Comparison of ENCODE assay signal across 28 cellular contexts in genomic region chr3:77412591-77412990, GRCh38.
DNase-seq lines count a peak whose midpoint lies in the region; ATAC-seq and TF ChIP-seq lines count a peak whose summit lies in the region.
"Had no signal": no experiment of that assay in that cellular context is flagged by ENCODE, and none has a peak within 500 bp of the region (broad histone marks: within the 10 kb centered on the region; RNA-seq: fewer than 3 reads in every experiment).

No MANE protein-coding gene starts in this region.

- H3K27ac Mint-ChIP-seq in HFFc6 (peak overlapping the region; percentile 89), WTC11 (no peak overlapping the region)
- H3K27ac Mint-ChIP-seq: activated CD8-positive, alpha-beta T cell treated with anti-CD3 and anti-CD28 coated beads, Interleukin-2, amount 10 ng/mL, durations not matched to agents 7 days and 5 days; activated naive CD4-positive, alpha-beta T cell treated with anti-CD3 and anti-CD28 coated beads, Interleukin-2, amount 10 ng/mL, durations not matched to agents 7 days and 5 days; GM23338; stimulated activated naive CD8-positive, alpha-beta T cell treated with anti-CD3 and anti-CD28 coated beads, Interleukin-15, Interleukin-2, amounts not matched to agents 100 ng/mL and 50 ng/mL, for 24 hours had no signal

- ATAC-seq in WTC11 (peak; percentile 58), GM21619 (IDR thresholded peaks at IDR 0.05; ENCODE audit: unreplicated experiment) (no peak), GM21526 (IDR thresholded peaks at IDR 0.05; ENCODE audit: low FRiP score, unreplicated experiment) (no peak), HG03469 (IDR thresholded peaks at IDR 0.05; ENCODE audit: unreplicated experiment) (no peak), GM21360 (IDR thresholded peaks at IDR 0.05; ENCODE audit: unreplicated experiment) (no peak)
- ATAC-seq: A549; activated CD8-positive, alpha-beta T cell treated with anti-CD3 and anti-CD28 coated beads, Interleukin-2, amount 10 ng/mL, durations not matched to agents 7 days and 5 days; GM23338; K562; pancreas had no signal

- H3K4me3 ChIP-seq in AG10803 (ENCODE audit: low read length) = no peak overlapping the region
- H3K4me3 ChIP-seq: A549, BLaER1, dorsolateral prefrontal cortex, GM23338, K562, left lung, pancreas, PC-9, thoracic aorta had no signal

- H3K4me3 Mint-ChIP-seq in HFFc6 (peak overlapping the region; percentile 65), WTC11 (no peak overlapping the region)
- H3K4me3 Mint-ChIP-seq: activated CD8-positive, alpha-beta T cell treated with anti-CD3 and anti-CD28 coated beads, Interleukin-2, amount 10 ng/mL, durations not matched to agents 7 days and 5 days; activated naive CD4-positive, alpha-beta T cell treated with anti-CD3 and anti-CD28 coated beads, Interleukin-2, amount 10 ng/mL, durations not matched to agents 7 days and 5 days; GM23338; neural crest cell; stimulated activated naive CD8-positive, alpha-beta T cell treated with anti-CD3 and anti-CD28 coated beads, Interleukin-15, Interleukin-2, amounts not matched to agents 100 ng/mL and 50 ng/mL, for 24 hours had no signal

- POLR2A ChIA-PET in WTC11 (lab: Charles Lee) = no interaction called here

- H3K27me3 Mint-ChIP-seq in HFFc6 (ENCODE audit: insufficient read depth) (no peaks in the 10 kb centered on the region), WTC11 (ENCODE audit: low read depth) (peaks cover 3% of the 10 kb centered on the region; the same call in 1 of the 2 replicates)
- H3K27me3 Mint-ChIP-seq: activated naive CD4-positive, alpha-beta T cell treated with anti-CD3 and anti-CD28 coated beads, Interleukin-2, amount 10 ng/mL, durations not matched to agents 7 days and 5 days; stimulated activated naive CD8-positive, alpha-beta T cell treated with anti-CD3 and anti-CD28 coated beads, Interleukin-15, Interleukin-2, amounts not matched to agents 100 ng/mL and 50 ng/mL, for 24 hours had no signal

- CTCF ChIA-PET in WTC11 (lab: Charles Lee) = no interaction called here

- DNase-seq in AG10803 (ENCODE audit: low read depth) (peak; percentile 18), HFFc6 (peak; percentile 89), WTC11 (ENCODE audit: low spot score) (no peak), foreskin melanocyte (peak; percentile 44)
- DNase-seq: activated CD8-positive, alpha-beta T cell treated with anti-CD3 and anti-CD28 coated beads, Interleukin-2, amount 10 ng/mL, durations not matched to agents 7 days and 5 days; activated naive CD4-positive, alpha-beta T cell treated with anti-CD3 and anti-CD28 coated beads, Interleukin-2, amount 10 ng/mL, durations not matched to agents 7 days and 5 days; dorsolateral prefrontal cortex; left lung; MM.1S; NCI-H2029 treated with DMSO at 0.1 percent for 48 hours; NCI-H526 treated with DMSO at 0.1 percent for 48 hours; pancreas; Right ventricle myocardium superior; small intestine; stimulated activated CD8-positive, alpha-beta memory T cell treated with anti-CD3 and anti-CD28 coated beads, Interleukin-4, amount 100 ng/mL, for 48 hours; T-helper 2 cell had no signal

- peaks cover 24% of the 10 kb centered on the region for H3K9me3 Mint-ChIP-seq in HFFc6
- peaks cover 5% of the 10 kb centered on the region; the same call in 1 of the 2 replicates for H3K9me3 Mint-ChIP-seq in WTC11

- H3K36me3 Mint-ChIP-seq in HFFc6 (ENCODE audit: low read depth) (peaks cover 17% of the 10 kb centered on the region), WTC11 (no peaks in the 10 kb centered on the region)
- H3K36me3 Mint-ChIP-seq: activated naive CD4-positive, alpha-beta T cell treated with anti-CD3 and anti-CD28 coated beads, Interleukin-2, amount 10 ng/mL, durations not matched to agents 7 days and 5 days had no signal

- H3K4me1 Mint-ChIP-seq in HFFc6 (ENCODE audit: low read depth) (peaks cover 44% of the 10 kb centered on the region; the same call in 1 of the 2 replicates), WTC11 (peaks cover 10% of the 10 kb centered on the region)
- H3K4me1 Mint-ChIP-seq: activated naive CD4-positive, alpha-beta T cell treated with anti-CD3 and anti-CD28 coated beads, Interleukin-2, amount 10 ng/mL, durations not matched to agents 7 days and 5 days; GM23338; neural crest cell had no signal

- TF ChIP-seq CTCF in AG10803 (conservative IDR thresholded peaks at IDR 0.05; ENCODE audit: low read length) = no peak
- TF ChIP-seq CTCF in HFFc6 (IDR thresholded peaks at IDR 0.05) = no peak
- TF ChIP-seq CTCF in WTC11 (IDR thresholded peaks at IDR 0.05) = no peak

TF ChIP-seq in WTC11, 78 proteins besides CTCF, POLR2A, EP300 and RAD21:
- TF ChIP-seq RORB (CRISPR knock-in tag; IDR thresholded peaks at IDR 0.05) = no peak
- no peak for TF ChIP-seq HMGA2 (CRISPR knock-in tag; IDR thresholded peaks at IDR 0.05)
- no peak for TF ChIP-seq ETV6 (CRISPR knock-in tag; IDR thresholded peaks at IDR 0.05)
- no peak for TF ChIP-seq CREM (CRISPR knock-in tag; IDR thresholded peaks at IDR 0.05)
- no peak for TF ChIP-seq ZNF532 (CRISPR knock-in tag; IDR thresholded peaks at IDR 0.05; ENCODE audit: borderline replicate concordance)
- no peak for TF ChIP-seq USF1 (CRISPR knock-in tag; IDR thresholded peaks at IDR 0.05)
- no peak for TF ChIP-seq SMAD3 (CRISPR knock-in tag; IDR thresholded peaks at IDR 0.05; ENCODE audit: borderline replicate concordance)
- no peak for TF ChIP-seq ESRRA (CRISPR knock-in tag; IDR thresholded peaks at IDR 0.05; ENCODE audit: borderline replicate concordance)
- no peak for TF ChIP-seq ATF3 (CRISPR knock-in tag; conservative IDR thresholded peaks at IDR 0.05)
- TF ChIP-seq NFATC4 (CRISPR knock-in tag; IDR thresholded peaks at IDR 0.05) = no peak
- no peak for TF ChIP-seq NR1H2 (CRISPR knock-in tag; IDR thresholded peaks at IDR 0.05)
- TF ChIP-seq ZNF138 (CRISPR knock-in tag; conservative IDR thresholded peaks at IDR 0.05) = no peak
- TF ChIP-seq TCF7 (CRISPR knock-in tag; IDR thresholded peaks at IDR 0.05; ENCODE audit: low read depth) = no peak
- TF ChIP-seq JAZF1 (CRISPR knock-in tag; IDR thresholded peaks at IDR 0.05) = no peak
- no peak for TF ChIP-seq PRRX2 (CRISPR knock-in tag; IDR thresholded peaks at IDR 0.05)
TF ChIP-seq in WTC11: peak in this region for 0.
